In the genomic region with DNA sequence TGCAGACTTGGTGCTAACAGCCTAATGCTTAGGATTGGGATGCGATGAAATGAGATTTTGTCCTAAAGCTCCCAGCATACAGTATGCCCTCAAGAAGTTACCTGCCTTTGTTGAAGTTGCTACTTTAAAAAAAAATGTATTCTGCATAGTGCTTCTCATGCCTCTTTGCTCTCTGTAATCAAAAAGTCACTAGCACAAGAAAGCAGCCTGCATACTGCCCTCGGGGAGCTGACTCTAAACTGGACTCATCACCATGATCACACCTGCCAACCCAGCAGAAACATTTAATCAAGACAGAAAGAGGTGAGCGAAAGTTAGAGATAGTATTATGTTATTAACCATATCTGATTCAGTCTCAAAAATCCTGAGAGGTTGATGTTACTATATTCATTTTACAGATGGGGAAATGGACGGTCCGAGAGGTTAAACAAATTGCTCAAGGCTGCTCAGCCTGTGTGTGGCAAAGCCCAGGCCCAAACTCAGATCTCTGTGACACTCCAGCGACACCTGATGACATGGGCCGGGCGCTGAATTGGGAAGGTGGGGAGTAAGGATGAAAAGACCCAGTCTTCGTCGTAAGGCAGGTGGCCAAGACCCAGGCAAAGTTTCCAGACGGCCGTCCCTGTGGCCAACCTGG, we compare ENCODE assay signal across 8 cellular contexts. TPM values are rescaled to one million over a fixed set of nuclear protein-coding genes. Genes with fewer than 3 reads are reported as not detected.
DNase-seq lines count a peak whose midpoint lies in the region; ATAC-seq and TF ChIP-seq lines count a peak whose summit lies in the region.

No MANE protein-coding gene starts in this region.

- no peaks in the 10 kb centered on the region for H3K27me3 ChIP-seq in CD4-positive, alpha-beta T cell (ENCODE audit: control insufficient read depth, insufficient read depth, low read length)
- H3K27me3 ChIP-seq in lower lobe of right lung (ENCODE audit: low read depth) = no peaks in the 10 kb centered on the region

- H3K4me3 ChIP-seq in WI38 (ENCODE audit: low read depth, low read length) (peak overlapping the region; percentile 63), lower lobe of right lung (peak overlapping the region; percentile 71)

- H3K36me3 ChIP-seq in lower lobe of right lung = no peaks in the 10 kb centered on the region

- DNase-seq in CD4-positive, alpha-beta T cell = no peak
- DNase-seq in lower lobe of right lung (no peak), NCI-H2227 (lab: John Stamatoyannopoulos, UW; ENCODE audit: unreplicated experiment) (no peak), midbrain (lab: John Stamatoyannopoulos, UW) (no peak)
- no peak for DNase-seq in effector CD4-positive, alpha-beta T cell

- H3K27ac Mint-ChIP-seq in CD4-positive, alpha-beta T cell = peak overlapping the region; percentile 19

- H3K4me1 ChIP-seq in lower lobe of right lung = peaks cover 32% of the 10 kb centered on the region

- CTCF ChIA-PET in CD4-positive, alpha-beta T cell (lab: Charles Lee) = interaction anchor here (0.9 to 1.7 kb wide), 5 partner anchors 34 to 221 kb away, joined by 3 to 6 read pairs (median 4); no protein-coding TSS in a partner anchor

- H3K4me1 Mint-ChIP-seq in CD4-positive, alpha-beta T cell (ENCODE audit: low read depth) = peaks cover 50% of the 10 kb centered on the region

- no peaks in the 10 kb centered on the region for H3K9me3 Mint-ChIP-seq in CD4-positive, alpha-beta T cell

- no peaks in the 10 kb centered on the region for H3K9me3 ChIP-seq in CD4-positive, alpha-beta T cell (ENCODE audit: control insufficient read depth, low read length)
- no peaks in the 10 kb centered on the region for H3K9me3 ChIP-seq in lower lobe of right lung

- intact Hi-C loops in CD4-positive, alpha-beta T cell (cut with DNase I, micrococcal nuclease) = loop anchor here in 1 of 2 experiments (2.0 kb wide), 1 partner anchor 62 kb away; no protein-coding TSS in a partner anchor
- intact Hi-C loops in lower lobe of right lung (cut with DNase I) = no loop called here

- no peak overlapping the region for H3K27ac ChIP-seq in CD4-positive, alpha-beta T cell (ENCODE audit: low read depth, low read length)
- peak overlapping the region; percentile 73 for H3K27ac ChIP-seq in lower lobe of right lung

- no peaks in the 10 kb centered on the region for H3K36me3 Mint-ChIP-seq in CD4-positive, alpha-beta T cell (ENCODE audit: low read depth)

- H3K27me3 Mint-ChIP-seq in CD4-positive, alpha-beta T cell = no peaks in the 10 kb centered on the region

- POLR2A ChIA-PET in CD4-positive, alpha-beta T cell (lab: Charles Lee) = interaction anchor here (1.8 kb wide), 1 partner anchor 93 kb away, joined by 5 read pairs; the partner anchor contains the start of gene NSL1

- TF ChIP-seq CTCF in CD4-positive, alpha-beta T cell (IDR thresholded peaks at IDR 0.05) = no peak
- TF ChIP-seq CTCF in WI38 (IDR thresholded peaks at IDR 0.05; ENCODE audit: low read depth, low read length) = no peak
- TF ChIP-seq CTCF in lower lobe of right lung (IDR thresholded peaks at IDR 0.05) = no peak

- H3K4me3 Mint-ChIP-seq in CD4-positive, alpha-beta T cell = peak overlapping the region; percentile 92

- no peak for ATAC-seq in CD4-positive, alpha-beta T cell (ENCODE audit: poor library complexity)
- ATAC-seq in GM21576 (IDR thresholded peaks at IDR 0.05; ENCODE audit: unreplicated experiment) (peak; percentile 24), lower lobe of right lung (no peak), GM19467 (IDR thresholded peaks at IDR 0.05; ENCODE audit: unreplicated experiment) (no peak)

RNA-seq across cellular contexts. Expression of gene BATF3, which starts 1.1 kb away (rescaled TPM):
- 1 to 10 TPM in 1 of 2 experiments, under 1 TPM in 1; 0.92 to 1.2 TPM for total RNA-seq in CD4-positive, alpha-beta T cell
- total RNA-seq in lower lobe of right lung = 12.8 TPM
